ENCODE assay signal across 13 cellular contexts in the genomic region with DNA sequence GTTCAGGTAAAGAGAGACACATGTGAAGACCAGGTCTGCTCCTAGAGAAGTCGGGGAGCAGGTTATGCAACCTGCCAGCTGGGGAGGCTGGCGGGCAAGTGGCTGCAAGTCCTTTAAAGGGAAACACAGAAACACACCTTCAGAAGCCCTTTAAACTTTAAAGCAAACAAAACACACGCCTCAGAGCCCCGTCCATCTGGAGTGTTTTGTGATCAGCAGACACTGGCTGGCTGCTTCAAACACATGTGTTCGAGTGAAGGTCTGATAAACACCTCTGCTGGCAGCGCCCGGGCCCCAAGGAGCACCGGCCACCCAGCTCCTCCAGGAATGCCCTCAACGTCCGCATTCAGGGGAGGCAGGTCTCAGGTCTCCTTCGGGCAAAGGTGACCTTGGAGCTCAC. TPM values are rescaled to one million over a fixed set of nuclear protein-coding genes. Genes with fewer than 3 reads are reported as not detected.
DNase-seq lines count a peak whose midpoint lies in the region; ATAC-seq and TF ChIP-seq lines count a peak whose summit lies in the region.
"Had no signal": no experiment of that assay in that cellular context is flagged by ENCODE, and none has a peak within 500 bp of the region (broad histone marks: within the 10 kb centered on the region; RNA-seq: fewer than 3 reads in every experiment).

No MANE protein-coding gene starts in this region.

- no peak for TF ChIP-seq CTCF in RWPE1 (conservative IDR thresholded peaks at IDR 0.05; ENCODE audit: low read depth)
- TF ChIP-seq CTCF in left lung (IDR thresholded peaks at IDR 0.05) = no peak
- no peak for TF ChIP-seq CTCF in GM10266 (IDR thresholded peaks at IDR 0.05; ENCODE audit: control insufficient read depth, insufficient read depth, low read depth, missing control alignments)

- H3K4me3 ChIP-seq in left lung = no peak overlapping the region

- DNase-seq in NCI-H345 treated with DMSO at 0.1 percent for 48 hours (lab: John Stamatoyannopoulos, UW; ENCODE audit: unreplicated experiment) (peak; percentile 6), NCI-H345 (lab: John Stamatoyannopoulos, UW) (no peak), RWPE1 (ENCODE audit: low spot score) (peak; percentile 69), left lung (peak in 1 of 2 donors; percentile 73), ureter (ENCODE audit: low spot score) (peak; percentile 86), left ventricle myocardium superior (no peak), GM10266 (ENCODE audit: extremely low spot score) (no peak), mesenteric fat pad (ENCODE audit: low spot score) (no peak)
- DNase-seq: caudate nucleus, GF-D8 had no signal

- CTCF ChIA-PET in RWPE1 (lab: Yijun Ruan, JAX) = interaction anchor here (0.7 to 2.2 kb wide), 3 partner anchors 24 to 73 kb away, joined by 3 to 7 read pairs (median 5); no protein-coding TSS in a partner anchor

- no peaks in the 10 kb centered on the region for H3K9me3 ChIP-seq in left lung

- H3K27ac ChIP-seq in RWPE1 = peak overlapping the region; percentile 91
- no peak overlapping the region for H3K27ac ChIP-seq in left lung

- POLR2A ChIA-PET in RWPE1 (lab: Yijun Ruan, JAX; ENCODE audit: low non-redundant PET) = interaction anchor here (1.2 kb wide), 1 partner anchor 36 kb away, joined by 3 read pairs; no protein-coding TSS in a partner anchor

- peaks cover 8% of the 10 kb centered on the region in 2 donors for H3K4me1 ChIP-seq in left lung

- H3K27me3 ChIP-seq in left lung = peaks cover 0 to 6% of the 10 kb centered on the region in 2 donors

- intact Hi-C loops in left lung (cut with DNase I) (no loop called here), left ventricle myocardium superior (cut with micrococcal nuclease) (no loop called here)

- ATAC-seq in left lung (peak; percentile 90), left ventricle myocardium superior (no peak)
- ATAC-seq: sciatic nerve had no signal

- H3K36me3 ChIP-seq in left lung = peaks cover 0 to 4% of the 10 kb centered on the region in 2 donors

RNA-seq across cellular contexts. Expression of gene RIPK4, which starts 15.2 kb away (rescaled TPM):
- total RNA-seq in left lung (10 to 100 TPM in 1 of 2 donors, 1 to 10 TPM in 1; 5.8 to 10.5 TPM), ureter (34.3 TPM), left ventricle myocardium superior (0.17 TPM), mesenteric fat pad (not detected)
- total RNA-seq: activated T-helper 1 cell treated with anti-CD3 and anti-CD28 coated beads, Interleukin-12 subunit alpha, Interleukin-12 subunit beta, Interleukin-2, Interleukin-4 antibody, amounts not matched to agents 30 ng/mL and 10 ng/mL and 1 ng/mL, durations not matched to agents 14 hours and 24 hours and 36 hours; fibroblast of villous mesenchyme had no signal

Comparison
In these comparisons a context has a peak if more than half of its experiments do, and no peak if none do; other contexts are left out.
1. DNase-seq: peak in NCI-H345 treated with DMSO at 0.1 percent for 48 hours (single experiment), RWPE1 (single experiment) and ureter (single experiment); none in NCI-H345 (single experiment), left ventricle myocardium superior (single experiment), GM10266 (single experiment) and mesenteric fat pad (single experiment).